ENCODE assay signal across 20 cellular contexts in genomic region chr7:3310884-3311283, GRCh38. TPM values are rescaled to one million over a fixed set of nuclear protein-coding genes. Genes with fewer than 3 reads are reported as not detected.
DNase-seq lines count a peak whose midpoint lies in the region; ATAC-seq, FAIRE-seq and TF ChIP-seq lines count a peak whose summit lies in the region.
"Had no signal": no experiment of that assay in that cellular context is flagged by ENCODE, and none has a peak within 500 bp of the region (broad histone marks: within the 10 kb centered on the region; RNA-seq: fewer than 3 reads in every experiment).

No MANE protein-coding gene starts in this region.

- H3K79me2 ChIP-seq in trophoblast cell (ENCODE audit: control insufficient read depth, insufficient read depth, low read length, poor library complexity), result peaks cover under 1% of the 10 kb centered on the region
- no peaks in the 10 kb centered on the region for H3K79me2 ChIP-seq in GM23248 (ENCODE audit: insufficient read depth)

- H3K9me2 ChIP-seq in GM23248 (ENCODE audit: insufficient read depth), result no peaks in the 10 kb centered on the region

- H3K27me3 ChIP-seq in trophoblast cell (ENCODE audit: insufficient read depth, low read length), result no peaks in the 10 kb centered on the region
- H3K27me3 ChIP-seq in GM23248 (replicated peaks; ENCODE audit: insufficient read depth), result no peaks in the 10 kb centered on the region

- WGBS in trophoblast cell (ENCODE audit: extremely low coverage, insufficient coverage, insufficient read length), result 100% methylated on average over 1 of the region's 3 CpGs
- WGBS in GM23248 (ENCODE audit: low coverage in 1 of 2, low lambda C conversion rate in 2 of 2, missing lambda C conversion rate in 2 of 2), 2 experiments, result 46 to 48% methylated on average over 3 of the region's 3 CpGs

- H2AFZ ChIP-seq in trophoblast cell (ENCODE audit: insufficient read depth, low read length, poor library complexity) (no peak overlapping the region), GM23248 (no peak overlapping the region)

- H3K14ac ChIP-seq in trophoblast cell (ENCODE audit: low read length), result no peak overlapping the region

- H3K4me2 ChIP-seq in trophoblast cell (ENCODE audit: low read length) (no peak overlapping the region), GM23248 (ENCODE audit: unreplicated experiment) (no peak overlapping the region)
- H3K4me2 ChIP-seq: KMS-11 had no signal

- CTCF ChIA-PET in RWPE1 (lab: Yijun Ruan, JAX), result no interaction called here

- intact Hi-C loops in kidney (cut with DNase I), result no loop called here

- H3K4ac ChIP-seq in trophoblast cell (ENCODE audit: low read depth, low read length), result peak overlapping the region; percentile 55

- no peak for TF ChIP-seq CTCF in RWPE1 (conservative IDR thresholded peaks at IDR 0.05; ENCODE audit: low read depth)
- no peak for TF ChIP-seq CTCF in epithelial cell of esophagus (IDR thresholded peaks at IDR 0.05; ENCODE audit: insufficient read depth, low read depth, low read length, missing control alignments)
- no peak for TF ChIP-seq CTCF in kidney (IDR thresholded peaks at IDR 0.05; ENCODE audit: borderline replicate concordance, extremely low read depth, insufficient read depth)

- H2BK120ac ChIP-seq in trophoblast cell (ENCODE audit: insufficient read depth, low read length, poor library complexity), result no peak overlapping the region

- H3K9ac ChIP-seq in trophoblast cell (ENCODE audit: low read length) (no peak overlapping the region), kidney (ENCODE audit: low read length in 2 of 2) (no peak overlapping the region), GM23248 (no peak overlapping the region)
- H3K9ac ChIP-seq: KMS-11 had no signal

- peaks cover 0 to 2% of the 10 kb centered on the region in 2 experiments for H3K36me3 ChIP-seq in trophoblast cell (ENCODE audit: control insufficient read depth in 1 of 2, insufficient read depth in 2 of 2, low read length in 2 of 2)
- H3K36me3 ChIP-seq in kidney (ENCODE audit: control insufficient read depth in 1 of 2, insufficient read depth in 2 of 2, low read length in 2 of 2), result no peaks in the 10 kb centered on the region
- H3K36me3 ChIP-seq in GM23248 (ENCODE audit: low read depth), result no peaks in the 10 kb centered on the region

- H4K12ac ChIP-seq in trophoblast cell (ENCODE audit: low read depth, low read length), result no peak overlapping the region

- FAIRE-seq in HTR-8/SVneo (lab: Jason Lieb, UNC) (peak; percentile 26), kidney (lab: Jason Lieb, UNC) (no peak)
- FAIRE-seq: A204.1, D721Med had no signal

- H3K79me1 ChIP-seq in trophoblast cell (ENCODE audit: low read length), result no peaks in the 10 kb centered on the region

- H3K18ac ChIP-seq in trophoblast cell (ENCODE audit: low read length), result no peak overlapping the region

- H2BK12ac ChIP-seq in trophoblast cell (ENCODE audit: low read length), result no peak overlapping the region

- H3F3A ChIP-seq in GM23248 (ENCODE audit: insufficient read depth), result no peaks in the 10 kb centered on the region

- ATAC-seq in GM18858 (IDR thresholded peaks at IDR 0.05; ENCODE audit: unreplicated experiment), result no peak
- ATAC-seq in GM18861 (IDR thresholded peaks at IDR 0.05; ENCODE audit: unreplicated experiment), result no peak

- peaks cover 0 to 3% of the 10 kb centered on the region in 2 experiments for H3K4me1 ChIP-seq in trophoblast cell (ENCODE audit: control insufficient read depth in 1 of 2, insufficient read depth in 2 of 2, low read length in 2 of 2)
- H3K4me1 ChIP-seq in kidney (ENCODE audit: control insufficient read depth in 1 of 2, insufficient read depth in 1 of 2, low read depth in 1 of 2, low read length in 2 of 2), result no peaks in the 10 kb centered on the region
- no peaks in the 10 kb centered on the region for H3K4me1 ChIP-seq in GM23248 (ENCODE audit: insufficient read depth)
- H3K4me1 ChIP-seq: Caco-2 had no signal

- H2AK5ac ChIP-seq in trophoblast cell (ENCODE audit: low read length), result no peak overlapping the region

- H3K9me3 ChIP-seq in trophoblast cell (ENCODE audit: insufficient read depth, low read depth, low read length), result no peaks in the 10 kb centered on the region
- H3K9me3 ChIP-seq in kidney (ENCODE audit: control insufficient read depth in 1 of 2, low read length in 2 of 2), result no peaks in the 10 kb centered on the region
- no peaks in the 10 kb centered on the region for H3K9me3 ChIP-seq in GM23248 (ENCODE audit: low read depth)
- H3K9me3 ChIP-seq: Caco-2 had no signal

- H3K4me3 ChIP-seq in epithelial cell of esophagus (ENCODE audit: low read length), result no peak overlapping the region
- H3K4me3 ChIP-seq in trophoblast cell (ENCODE audit: low read depth, low read length), result no peak overlapping the region
- H3K4me3 ChIP-seq in kidney (ENCODE audit: low read length in 2 of 2), result no peak overlapping the region
- H3K4me3 ChIP-seq in GM23248, result no peak overlapping the region

- H3K27ac ChIP-seq in RWPE1, result no peak overlapping the region
- H3K27ac ChIP-seq in trophoblast cell (ENCODE audit: low read depth, low read length), result no peak overlapping the region
- no peak overlapping the region for H3K27ac ChIP-seq in kidney (ENCODE audit: low read depth in 2 of 2, low read length in 2 of 2)
- H3K27ac ChIP-seq in GM23248, result no peak overlapping the region
- H3K27ac ChIP-seq: C4-2B, KMS-11 had no signal

- H4K20me1 ChIP-seq in GM23248 (ENCODE audit: insufficient read depth), result no peaks in the 10 kb centered on the region

- no peak overlapping the region for H2BK5ac ChIP-seq in trophoblast cell (ENCODE audit: low read depth, low read length, poor library complexity)

- DNase-seq in HTR-8/SVneo (ENCODE audit: insufficient read length, low spot score) (no peak), RWPE1 (ENCODE audit: low spot score) (peak; percentile 30), epithelial cell of esophagus (ENCODE audit: low read depth) (peak; percentile 7), trophoblast cell (no peak), kidney (no peak), GM23248 (no peak)
- DNase-seq: AML-193; Caco-2; CD4-positive, alpha-beta T cell; DMS79 treated with DMSO at 0.1 percent for 48 hours; GF-D8; GOT3; H9 had no signal

- in situ Hi-C loops in GM23248 (cut with MboI), result no loop called here

- POLR2A ChIA-PET in RWPE1 (lab: Yijun Ruan, JAX; ENCODE audit: low non-redundant PET), result no interaction called here

- H4K91ac ChIP-seq in trophoblast cell (ENCODE audit: low read depth, low read length), result no peak overlapping the region

- no peak overlapping the region for H3K23ac ChIP-seq in trophoblast cell (ENCODE audit: low read length)

- no peak overlapping the region for H4K8ac ChIP-seq in trophoblast cell (ENCODE audit: low read depth, low read length)

RNA-seq across cellular contexts. Expression of gene SDK1, which starts 9.8 kb away (rescaled TPM):
- 24.7 and 25.7 TPM in 2 replicates for polyA plus RNA-seq in trophoblast cell (2013)
- total RNA-seq in kidney, result 38.3 TPM
- polyA plus RNA-seq in kidney (ENCODE audit: insufficient read depth, low read depth, low replicate concordance), result 2.0 TPM
- total RNA-seq in GM23248 (2014; rRNA removed; shearing (Covaris generic)), result not detected in 2 replicates
- polyA plus RNA-seq in GM23248 (2016; fragmentation: Nextera tagmentation; extraction: Ambion mirVana), result not detected in 2 replicates
- total RNA-seq: HT-29 had no signal

Comparison
In these comparisons a context has a peak if more than half of its experiments do, and no peak if none do; other contexts are left out.
1. DNase-seq: peak in RWPE1 (single experiment) and epithelial cell of esophagus (single experiment); none in HTR-8/SVneo (single experiment), trophoblast cell (0 of 2), kidney (single experiment) and GM23248 (single experiment).
2. RNA of gene SDK1, which starts 9.8 kb away (total RNA-seq): 38.3 TPM in kidney (single experiment); not detected in GM23248; every median in the first group is over 10 times any median in the second.